Comparison of ENCODE assay signal across 10 cellular contexts in genomic region chr6:47479874-47480273, GRCh38. TPM values are rescaled to one million over a fixed set of nuclear protein-coding genes. Genes with fewer than 3 reads are reported as not detected.
DNase-seq lines count a peak whose midpoint lies in the region; ATAC-seq and TF ChIP-seq lines count a peak whose summit lies in the region.
"Had no signal": no experiment of that assay in that cellular context is flagged by ENCODE, and none has a peak within 500 bp of the region (broad histone marks: within the 10 kb centered on the region; RNA-seq: fewer than 3 reads in every experiment).

No MANE protein-coding gene starts in this region.

- H2AFZ ChIP-seq in hepatocyte = no peak overlapping the region
- no peak overlapping the region for H2AFZ ChIP-seq in smooth muscle cell (ENCODE audit: low read depth)

- no peak overlapping the region for H3K27ac Mint-ChIP-seq in activated naive CD4-positive, alpha-beta T cell treated with anti-CD3 and anti-CD28 coated beads for 36 hours
- H3K27ac Mint-ChIP-seq in activated naive CD4-positive, alpha-beta T cell treated with anti-CD3 and anti-CD28 coated beads, Interleukin-2, amount 50 U/mL, for 72 hours = peak overlapping the region in 1 of 2 donors; percentile 9
- H3K27ac Mint-ChIP-seq in T-helper 17 cell = peak overlapping the region; percentile 99

- H3K27ac ChIP-seq in hepatocyte (no peak overlapping the region), smooth muscle cell (ENCODE audit: low read depth) (no peak overlapping the region)

- H3K36me3 ChIP-seq in hepatocyte (replicated peaks; ENCODE audit: insufficient read depth, low read depth) (no peaks in the 10 kb centered on the region), smooth muscle cell (ENCODE audit: low read depth) (no peaks in the 10 kb centered on the region)

- WGBS in hepatocyte (ENCODE audit: low lambda C conversion rate, missing lambda C conversion rate) = 58% methylated on average over 3 of the region's 3 CpGs
- 74% methylated on average over 3 of the region's 3 CpGs for WGBS in smooth muscle cell (ENCODE audit: low lambda C conversion rate)

- H3K4me3 ChIP-seq in hepatocyte = peak overlapping the region; percentile 91
- H3K4me3 ChIP-seq in smooth muscle cell = peak overlapping the region; percentile 76

- H3K79me2 ChIP-seq in hepatocyte (peaks cover 80% of the 10 kb centered on the region), smooth muscle cell (ENCODE audit: low read depth) (peaks cover 61% of the 10 kb centered on the region)

- H3K4me1 ChIP-seq in hepatocyte (ENCODE audit: insufficient read depth) = peaks cover 8% of the 10 kb centered on the region
- peaks cover 47% of the 10 kb centered on the region for H3K4me1 ChIP-seq in smooth muscle cell (ENCODE audit: low read depth)

- H3K4me1 Mint-ChIP-seq in activated naive CD4-positive, alpha-beta T cell treated with anti-CD3 and anti-CD28 coated beads for 36 hours (ENCODE audit: low read depth) = peaks cover 44% of the 10 kb centered on the region
- H3K4me1 Mint-ChIP-seq in T-helper 17 cell = peaks cover 53% of the 10 kb centered on the region

- peaks cover 46% of the 10 kb centered on the region for H4K20me1 ChIP-seq in hepatocyte (ENCODE audit: insufficient read depth, poor library complexity, severe bottlenecking)
- H4K20me1 ChIP-seq in smooth muscle cell (ENCODE audit: low read depth) = peaks cover 47% of the 10 kb centered on the region

- no peak for DNase-seq in activated naive CD4-positive, alpha-beta T cell treated with anti-CD3 and anti-CD28 coated beads for 36 hours
- DNase-seq in activated naive CD4-positive, alpha-beta T cell treated with anti-CD3 and anti-CD28 coated beads, Interleukin-2, amount 50 U/mL, for 72 hours (ENCODE audit: low spot score in 2 of 2) = no peak
- DNase-seq in T-helper 17 cell (no peak), hepatocyte (ENCODE audit: low spot score) (no peak), smooth muscle cell (lab: John Stamatoyannopoulos, UW; ENCODE audit: unreplicated experiment) (no peak), SK-N-DZ (ENCODE audit: low spot score) (no peak)
- DNase-seq in activated CD4-positive, CD25-positive, alpha-beta regulatory T cell (lab: John Stamatoyannopoulos, UW) = no peak
- no peak for DNase-seq in activated CD8-positive, alpha-beta memory T cell treated with anti-CD3 and anti-CD28 coated beads, Interleukin-2, amount 50 U/mL, for 48 hours
- DNase-seq: NCI-H1694 treated with DMSO at 0.1 percent for 48 hours; stimulated activated CD4-positive, alpha-beta T cell treated with anti-CD3 and anti-CD28 coated beads, Interleukin-4, amount 100 ng/mL, for 1 hour had no signal

- H3K9me2 ChIP-seq in hepatocyte (replicated peaks; ENCODE audit: insufficient read depth) = no peaks in the 10 kb centered on the region

- no peaks in the 10 kb centered on the region for H3K27me3 Mint-ChIP-seq in activated naive CD4-positive, alpha-beta T cell treated with anti-CD3 and anti-CD28 coated beads for 36 hours (ENCODE audit: low read depth)
- H3K27me3 Mint-ChIP-seq in T-helper 17 cell = no peaks in the 10 kb centered on the region

- no peaks in the 10 kb centered on the region for H3K9me3 ChIP-seq in T-helper 17 cell (ENCODE audit: control insufficient read depth, low read length, poor library complexity, severe bottlenecking)
- H3K9me3 ChIP-seq in hepatocyte (ENCODE audit: low read depth) = no peaks in the 10 kb centered on the region
- H3K9me3 ChIP-seq in smooth muscle cell (replicated peaks; ENCODE audit: low read depth) = no peaks in the 10 kb centered on the region

- CTCF ChIA-PET in activated naive CD4-positive, alpha-beta T cell treated with anti-CD3 and anti-CD28 coated beads for 36 hours (lab: Charles Lee) = interaction anchor here (1.0 kb wide), 1 partner anchor 65 kb away, joined by 5 read pairs; no protein-coding TSS in a partner anchor

- H3K36me3 Mint-ChIP-seq in activated naive CD4-positive, alpha-beta T cell treated with anti-CD3 and anti-CD28 coated beads for 36 hours (ENCODE audit: low read depth) = peaks cover 3% of the 10 kb centered on the region
- H3K36me3 Mint-ChIP-seq in activated naive CD4-positive, alpha-beta T cell treated with anti-CD3 and anti-CD28 coated beads, Interleukin-2, amount 50 U/mL, for 72 hours = peaks cover 7 to 15% of the 10 kb centered on the region in 2 donors
- peaks cover 5% of the 10 kb centered on the region for H3K36me3 Mint-ChIP-seq in T-helper 17 cell (ENCODE audit: low read depth)

- H3K9me3 Mint-ChIP-seq in activated naive CD4-positive, alpha-beta T cell treated with anti-CD3 and anti-CD28 coated beads for 36 hours = no peaks in the 10 kb centered on the region
- no peaks in the 10 kb centered on the region for H3K9me3 Mint-ChIP-seq in activated naive CD4-positive, alpha-beta T cell treated with anti-CD3 and anti-CD28 coated beads, Interleukin-2, amount 50 U/mL, for 72 hours

- no peak for TF ChIP-seq CTCF in hepatocyte (IDR thresholded peaks at IDR 0.05; ENCODE audit: poor library complexity)
- TF ChIP-seq CTCF in smooth muscle cell (IDR thresholded peaks at IDR 0.05; ENCODE audit: borderline replicate concordance, insufficient read depth, poor library complexity, severe bottlenecking) = no peak

- peaks cover 4% of the 10 kb centered on the region for H3F3A ChIP-seq in smooth muscle cell (ENCODE audit: low read depth)

- peak overlapping the region; percentile 81 for H3K4me2 ChIP-seq in hepatocyte
- H3K4me2 ChIP-seq in smooth muscle cell = peak overlapping the region; percentile 92

- peak overlapping the region; percentile 32 for H3K4me3 Mint-ChIP-seq in activated naive CD4-positive, alpha-beta T cell treated with anti-CD3 and anti-CD28 coated beads for 36 hours
- H3K4me3 Mint-ChIP-seq in T-helper 17 cell = no peak overlapping the region

- intact Hi-C loops in activated naive CD4-positive, alpha-beta T cell treated with anti-CD3 and anti-CD28 coated beads for 36 hours (cut with micrococcal nuclease) = loop anchor here (5.0 kb wide), 5 partner anchors 57 to 302 kb away; partner anchors contain the start of gene OPN5

- no peak for ATAC-seq in activated naive CD4-positive, alpha-beta T cell treated with anti-CD3 and anti-CD28 coated beads, Interleukin-2, amount 50 U/mL, for 72 hours
- no peak for ATAC-seq in T-helper 17 cell

- peak overlapping the region; percentile 94 for H3K9ac ChIP-seq in smooth muscle cell (ENCODE audit: low read depth)

- H3K27me3 ChIP-seq in hepatocyte (no peaks in the 10 kb centered on the region), smooth muscle cell (ENCODE audit: low read depth) (no peaks in the 10 kb centered on the region)

RNA-seq across cellular contexts. Expression of gene CD2AP, which starts 2.3 kb away (rescaled TPM):
- 10 to 100 TPM; 16.1 to 18.1 TPM for total RNA-seq in activated naive CD4-positive, alpha-beta T cell treated with anti-CD3 and anti-CD28 coated beads for 36 hours
- 10 to 100 TPM; 17.9 to 32.6 TPM for total RNA-seq in activated naive CD4-positive, alpha-beta T cell treated with anti-CD3 and anti-CD28 coated beads, Interleukin-2, amount 50 U/mL, for 72 hours
- total RNA-seq in T-helper 17 cell (10 to 100 TPM; 34.4 to 45.3 TPM), hepatocyte (44.4 and 48.0 TPM in 2 replicates), smooth muscle cell (33.4 and 37.2 TPM in 2 replicates)
- polyA plus RNA-seq in hepatocyte (13.7 and 19.0 TPM in 2 replicates), smooth muscle cell (7.4 and 15.5 TPM in 2 replicates)
- 4.1 and 5.1 TPM in 2 replicates for polyA plus RNA-seq in SK-N-DZ (2014; cell fraction: cytosol; rRNA removed)
- polyA plus RNA-seq in SK-N-DZ (2014; cell fraction: nucleus; rRNA removed) = 5.9 and 7.3 TPM in 2 replicates
